18 cellular contexts compared by ENCODE assay signal in the genomic region with DNA sequence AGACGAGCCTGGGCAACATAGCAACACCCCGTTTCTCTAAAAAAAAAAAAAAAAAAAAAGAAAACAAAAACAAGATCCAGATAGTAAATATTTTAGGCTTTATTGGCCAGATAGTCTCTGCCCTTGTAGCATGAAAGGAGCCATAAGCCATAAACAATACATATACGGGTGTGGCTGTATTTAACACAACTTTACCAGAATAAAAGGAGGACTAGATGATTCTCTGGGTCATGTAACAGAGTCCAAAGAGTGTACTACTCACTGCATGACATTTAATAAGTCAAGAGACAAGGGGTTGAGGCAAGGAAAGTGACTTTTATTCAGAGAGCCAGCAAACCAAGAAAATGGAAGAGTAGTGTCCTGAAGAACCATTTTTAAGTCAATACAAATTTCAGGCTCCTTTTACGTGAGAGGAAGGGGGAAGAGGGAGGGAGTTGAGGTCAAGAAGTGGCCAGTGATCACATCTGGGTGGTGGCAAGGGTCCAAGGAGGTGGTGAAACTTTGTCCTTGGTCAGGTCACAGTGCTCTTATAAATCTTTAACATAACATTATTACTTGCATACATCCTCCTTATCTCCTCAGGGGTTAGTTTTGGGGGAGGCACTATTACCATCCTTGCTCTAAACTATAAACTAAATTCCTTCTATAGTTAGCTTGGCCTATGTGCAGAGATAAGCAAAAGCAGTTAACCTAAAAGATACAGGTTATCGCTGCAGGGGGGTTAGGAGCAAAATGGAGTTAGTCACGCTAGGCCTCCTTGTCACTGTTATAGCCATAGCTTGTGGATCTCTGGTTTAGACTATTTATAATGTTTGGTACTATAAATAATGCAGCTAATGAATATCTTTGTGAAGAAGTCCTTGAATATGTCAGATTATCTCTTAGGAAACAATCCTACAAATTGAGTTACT.
"Had no signal": no experiment of that assay in that cellular context is flagged by ENCODE, and none has a peak within 500 bp of the region (broad histone marks: within the 10 kb centered on the region; RNA-seq: fewer than 3 reads in every experiment).

No MANE protein-coding gene starts in this region.

- H3K4me1 ChIP-seq: colonic mucosa, pancreas had no signal

- H3K9me3 Mint-ChIP-seq: activated naive CD4-positive, alpha-beta T cell treated with anti-CD3 and anti-CD28 coated beads, Interleukin-2, amount 10 ng/mL, durations not matched to agents 7 days and 5 days; activated naive CD8-positive, alpha-beta T cell treated with anti-CD3 and anti-CD28 coated beads, Interleukin-2, amount 50 U/mL, for 24 hours; activated T-cell treated with anti-CD3 and anti-CD28 coated beads, Interleukin-2, amount 50 U/mL, for 4 hours; natural killer cell had no signal

- ATAC-seq: activated naive CD8-positive, alpha-beta T cell treated with anti-CD3 and anti-CD28 coated beads, Interleukin-2, amount 50 U/mL, for 24 hours; activated T-cell treated with anti-CD3 and anti-CD28 coated beads, Interleukin-2, amount 50 U/mL, for 4 hours; heart right ventricle; natural killer cell; pancreas; sciatic nerve; T-cell had no signal

- H3K27me3 ChIP-seq: brain microvascular endothelial cell, colonic mucosa, heart right ventricle, neutrophil, pancreas had no signal

- H3K36me3 Mint-ChIP-seq: immature natural killer cell, natural killer cell, T-cell had no signal

- H3K4me3 ChIP-seq: colonic mucosa, heart right ventricle, pancreas had no signal

- FAIRE-seq: pancreas had no signal

- DNase-seq: activated CD4-positive, alpha-beta T cell treated with anti-CD3 and anti-CD28 coated beads, Interleukin-2, amount 50 U/mL, for 1 hour; activated CD8-positive, alpha-beta memory T cell treated with anti-CD3 and anti-CD28 coated beads, Interleukin-2, amount 50 U/mL, for 4 hours; activated naive CD4-positive, alpha-beta T cell treated with anti-CD3 and anti-CD28 coated beads, Interleukin-2, amount 10 ng/mL, durations not matched to agents 7 days and 5 days; activated naive CD8-positive, alpha-beta T cell treated with anti-CD3 and anti-CD28 coated beads, Interleukin-2, amount 50 U/mL, for 24 hours; activated T-cell treated with anti-CD3 and anti-CD28 coated beads, Interleukin-2, amount 50 U/mL, for 4 hours; aorta; brain microvascular endothelial cell; central memory CD4-positive, alpha-beta T cell; colonic mucosa; heart right ventricle; immature natural killer cell; natural killer cell; pancreas; stimulated activated naive CD4-positive, alpha-beta T cell; T-cell; T-helper 9 cell had no signal

- H3K4me3 Mint-ChIP-seq: activated naive CD4-positive, alpha-beta T cell treated with anti-CD3 and anti-CD28 coated beads, Interleukin-2, amount 10 ng/mL, durations not matched to agents 7 days and 5 days; activated naive CD8-positive, alpha-beta T cell treated with anti-CD3 and anti-CD28 coated beads, Interleukin-2, amount 50 U/mL, for 24 hours; activated T-cell treated with anti-CD3 and anti-CD28 coated beads, Interleukin-2, amount 50 U/mL, for 4 hours; immature natural killer cell; natural killer cell; T-cell had no signal

- H3K27ac Mint-ChIP-seq: activated naive CD4-positive, alpha-beta T cell treated with anti-CD3 and anti-CD28 coated beads, Interleukin-2, amount 10 ng/mL, durations not matched to agents 7 days and 5 days; activated naive CD8-positive, alpha-beta T cell treated with anti-CD3 and anti-CD28 coated beads, Interleukin-2, amount 50 U/mL, for 24 hours; immature natural killer cell; natural killer cell; T-cell had no signal

- H3K36me3 ChIP-seq: brain microvascular endothelial cell, colonic mucosa, heart right ventricle, neutrophil, pancreas had no signal

- H3K27ac ChIP-seq: brain microvascular endothelial cell, colonic mucosa, heart right ventricle, neutrophil, pancreas had no signal

- H3K9me3 ChIP-seq: colonic mucosa, neutrophil, pancreas had no signal

- H3K27me3 Mint-ChIP-seq: activated naive CD4-positive, alpha-beta T cell treated with anti-CD3 and anti-CD28 coated beads, Interleukin-2, amount 10 ng/mL, durations not matched to agents 7 days and 5 days; activated naive CD8-positive, alpha-beta T cell treated with anti-CD3 and anti-CD28 coated beads, Interleukin-2, amount 50 U/mL, for 24 hours; T-cell had no signal
